34 cellular contexts compared by ENCODE assay signal in the genomic region with DNA sequence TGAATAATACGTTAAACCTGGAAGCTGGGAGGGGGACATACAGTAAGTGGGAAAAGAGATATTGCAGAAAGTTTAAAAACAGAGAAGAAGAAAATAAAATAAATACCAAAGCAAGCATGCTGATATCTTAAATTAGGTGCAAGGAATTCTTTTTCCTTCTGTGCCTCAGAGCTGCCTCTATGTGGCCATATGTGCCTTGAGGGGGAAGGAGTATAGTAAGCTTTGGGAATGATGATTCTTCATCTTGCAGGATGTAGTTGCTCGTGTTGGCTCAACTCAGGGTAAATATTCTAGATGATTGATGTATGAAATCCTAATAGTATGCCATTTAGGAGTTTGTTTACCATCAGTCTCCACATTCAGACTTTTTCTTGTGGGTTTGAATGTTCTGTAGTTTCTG.
"Had no signal": no experiment of that assay in that cellular context is flagged by ENCODE, and none has a peak within 500 bp of the region (broad histone marks: within the 10 kb centered on the region; RNA-seq: fewer than 3 reads in every experiment).

No MANE protein-coding gene starts in this region.

- DNase-seq: Kasumi-1, MG63, MM.1S, MV-4-11, NCI-H1048, NCI-H1092, NCI-H1092 treated with DMSO at 0.1 percent for 48 hours, NCI-H1105, NCI-H1105 treated with DMSO at 0.1 percent for 48 hours, NCI-H1417 treated with DMSO at 0.1 percent for 48 hours, NCI-H1436, NCI-H1436 treated with DMSO at 0.1 percent for 48 hours, NCI-H146, NCI-H1694, NCI-H1694 treated with DMSO at 0.1 percent for 48 hours, NCI-H187, NCI-H187 treated with DMSO at 0.1 percent for 48 hours, NCI-H1930, NCI-H2029, NCI-H2029 treated with DMSO at 0.1 percent for 48 hours, NCI-H2081, NCI-H2081 treated with DMSO at 0.1 percent for 48 hours, NCI-H2107, NCI-H2171, NCI-H2171 treated with DMSO at 0.1 percent for 48 hours, NCI-H2227 treated with DMSO at 0.1 percent for 48 hours, NCI-H226, NCI-H345, NCI-H446, NCI-H446 treated with DMSO at 0.1 percent for 48 hours, NCI-H510A, NCI-H510A treated with DMSO at 0.1 percent for 48 hours, NCI-H524 treated with DMSO at 0.1 percent for 48 hours, NCI-H526 had no signal

- H3K9me3 ChIP-seq: MG63 had no signal

- H3K27me3 ChIP-seq: MG63 had no signal

- H3K36me3 ChIP-seq: MG63 had no signal

- H3K4me3 ChIP-seq: MG63 had no signal
